20 cellular contexts compared by ENCODE assay signal in the genomic region with DNA sequence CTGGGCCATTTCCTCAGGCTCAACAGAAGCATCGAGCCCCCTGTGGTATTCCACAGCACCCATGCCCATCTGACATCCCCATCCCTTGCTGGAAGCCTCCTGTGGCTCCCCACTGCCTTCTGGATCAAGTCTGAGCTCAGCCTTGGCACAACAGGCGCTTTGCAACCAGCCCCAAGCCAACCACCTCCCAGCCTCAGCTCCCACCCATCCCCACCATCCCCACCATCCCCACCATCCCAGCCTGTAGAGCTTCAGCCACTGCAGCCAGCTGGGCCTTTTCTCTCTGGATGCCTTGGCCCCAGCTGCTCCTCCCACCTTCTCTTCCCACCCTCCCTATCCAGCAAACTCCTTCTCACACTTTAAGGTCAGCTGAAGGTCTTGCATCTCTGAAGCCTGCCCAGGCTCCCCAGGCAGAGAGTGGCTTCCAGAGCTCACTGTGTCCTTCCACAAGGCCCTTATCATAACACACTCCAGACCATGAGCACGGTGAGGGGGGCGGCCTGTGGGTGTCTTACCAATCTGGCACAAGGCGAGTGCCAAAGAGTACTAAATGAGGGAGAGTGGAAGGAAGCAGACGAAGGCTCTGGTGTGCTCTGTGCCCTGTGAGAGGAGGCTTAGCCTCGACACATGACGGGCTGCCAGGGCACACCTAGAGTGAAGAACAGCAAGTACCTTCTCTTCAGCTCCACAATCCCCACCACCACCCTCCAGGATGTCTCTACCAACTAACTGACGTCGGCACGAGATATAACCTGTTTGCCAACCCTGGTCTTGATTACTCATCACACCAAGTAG. TPM values are rescaled to one million over a fixed set of nuclear protein-coding genes. Genes with fewer than 3 reads are reported as not detected.
A peak's percentile ranks its signal among the peaks of the same experiment; 100 is the strongest.
DNase-seq lines count a peak whose midpoint lies in the region; ATAC-seq and TF ChIP-seq lines count a peak whose summit lies in the region.
"Had no signal": no experiment of that assay in that cellular context is flagged by ENCODE, and none has a peak within 500 bp of the region (broad histone marks: within the 10 kb centered on the region; RNA-seq: fewer than 3 reads in every experiment).

No MANE protein-coding gene starts in this region.

- H3K27me3 ChIP-seq in upper lobe of right lung = no peaks in the 10 kb centered on the region
- H3K27me3 ChIP-seq: pancreas, SJCRH30 had no signal

- peaks cover 0 to 6% of the 10 kb centered on the region in 2 donors for H3K36me3 Mint-ChIP-seq in activated T-cell treated with anti-CD3 and anti-CD28 coated beads, Interleukin-2, amount 50 U/mL, for 72 hours (ENCODE audit: insufficient read depth in 2 of 2)
- H3K36me3 Mint-ChIP-seq in nephron (ENCODE audit: low read depth) = peaks cover 9% of the 10 kb centered on the region
- H3K36me3 Mint-ChIP-seq: naive B cell had no signal

- H3K9me3 ChIP-seq in upper lobe of right lung = no peaks in the 10 kb centered on the region
- H3K9me3 ChIP-seq: pancreas, SJCRH30 had no signal

- H3K4me3 Mint-ChIP-seq in activated T-cell treated with anti-CD3 and anti-CD28 coated beads, Interleukin-2, amount 50 U/mL, for 72 hours = no peak overlapping the region
- H3K4me3 Mint-ChIP-seq in nephron = peak overlapping the region in 1 of 3 experiments; percentile 5
- H3K4me3 Mint-ChIP-seq: activated naive CD4-positive, alpha-beta T cell treated with anti-CD3 and anti-CD28 coated beads, Interleukin-2, amount 10 ng/mL, durations not matched to agents 7 days and 5 days; naive B cell had no signal

- H3K27ac Mint-ChIP-seq in activated T-cell treated with anti-CD3 and anti-CD28 coated beads, Interleukin-2, amount 50 U/mL, for 72 hours = peak overlapping the region; percentile 42
- H3K27ac Mint-ChIP-seq in nephron = peak overlapping the region; percentile 69 to 95 (median 78)
- H3K27ac Mint-ChIP-seq: activated naive CD4-positive, alpha-beta T cell treated with anti-CD3 and anti-CD28 coated beads, Interleukin-2, amount 10 ng/mL, durations not matched to agents 7 days and 5 days had no signal

- peaks cover 17% of the 10 kb centered on the region for H3K36me3 ChIP-seq in upper lobe of right lung

- no peaks in the 10 kb centered on the region for H3K4me1 ChIP-seq in upper lobe of right lung
- H3K4me1 ChIP-seq: SJCRH30 had no signal

- H3K9me3 Mint-ChIP-seq in activated T-cell treated with anti-CD3 and anti-CD28 coated beads, Interleukin-2, amount 50 U/mL, for 72 hours = no peaks in the 10 kb centered on the region
- H3K9me3 Mint-ChIP-seq in nephron = no peaks in the 10 kb centered on the region
- H3K9me3 Mint-ChIP-seq: activated naive CD4-positive, alpha-beta T cell treated with anti-CD3 and anti-CD28 coated beads, Interleukin-2, amount 10 ng/mL, durations not matched to agents 7 days and 5 days; naive B cell had no signal

- no peak overlapping the region for H3K27ac ChIP-seq in upper lobe of right lung
- H3K27ac ChIP-seq: pancreas, PC-9, SJCRH30 had no signal

- no peaks in the 10 kb centered on the region for H3K4me1 Mint-ChIP-seq in activated T-cell treated with anti-CD3 and anti-CD28 coated beads, Interleukin-2, amount 50 U/mL, for 72 hours (ENCODE audit: low read depth)
- H3K4me1 Mint-ChIP-seq in nephron = peaks cover 18% of the 10 kb centered on the region

- no peak for ATAC-seq in activated T-cell treated with anti-CD3 and anti-CD28 coated beads, Interleukin-2, amount 50 U/mL, for 72 hours (replicated peaks in 1 of 2)
- ATAC-seq in Right ventricle myocardium superior (ENCODE audit: poor library complexity) (peak; percentile 83), upper lobe of right lung (peak; percentile 34), omental fat pad (ENCODE audit: low FRiP score) (no peak), HG03521 (IDR thresholded peaks at IDR 0.05; ENCODE audit: unreplicated experiment) (no peak)

- no peaks in the 10 kb centered on the region for H3K27me3 Mint-ChIP-seq in activated T-cell treated with anti-CD3 and anti-CD28 coated beads, Interleukin-2, amount 50 U/mL, for 72 hours (ENCODE audit: low read depth)
- no peaks in the 10 kb centered on the region for H3K27me3 Mint-ChIP-seq in nephron (ENCODE audit: low read depth)
- H3K27me3 Mint-ChIP-seq: activated naive CD4-positive, alpha-beta T cell treated with anti-CD3 and anti-CD28 coated beads, Interleukin-2, amount 10 ng/mL, durations not matched to agents 7 days and 5 days; naive B cell had no signal

- TF ChIP-seq CTCF in nephron (IDR thresholded peaks at IDR 0.05; ENCODE audit: unreplicated experiment in 3 of 3) (no peak), upper lobe of right lung (IDR thresholded peaks at IDR 0.05) (no peak), omental fat pad (IDR thresholded peaks at IDR 0.05) (no peak)

- no peak for DNase-seq in activated T-cell treated with anti-CD3 and anti-CD28 coated beads, Interleukin-2, amount 50 U/mL, for 72 hours
- DNase-seq in activated T-cell treated with anti-CD3 and anti-CD28 coated beads for 4 hours (no peak), Right ventricle myocardium superior (peak; percentile 80), upper lobe of right lung (no peak), NCI-H1694 (lab: John Stamatoyannopoulos, UW) (no peak), omental fat pad (ENCODE audit: low spot score) (no peak)
- DNase-seq: activated naive CD4-positive, alpha-beta T cell treated with anti-CD3 and anti-CD28 coated beads, Interleukin-2, amount 10 ng/mL, durations not matched to agents 7 days and 5 days; COR-L47; H7; naive B cell; NCI-H1048; NCI-H2029; NCI-H446; SJCRH30; stimulated activated CD4-positive, alpha-beta T cell treated with anti-CD3 and anti-CD28 coated beads, Interleukin-2, amount 100 ng/mL, for 24 hours; stimulated activated naive CD4-positive, alpha-beta T cell treated with Interleukin-2 at 50 U/mL for 16 hours had no signal

- no peak overlapping the region for H3K4me3 ChIP-seq in upper lobe of right lung
- H3K4me3 ChIP-seq: pancreas, PC-9, SJCRH30 had no signal

- intact Hi-C loops in Right ventricle myocardium superior (cut with DNase I) = no loop called here
- intact Hi-C loops in upper lobe of right lung (cut with DNase I) = no loop called here

RNA-seq across cellular contexts. Expression of a gene that starts 6.5 kb away (rescaled TPM):
- 100 to 1,000 TPM; 109 to 135 TPM for total RNA-seq in activated T-cell treated with anti-CD3 and anti-CD28 coated beads, Interleukin-2, amount 50 U/mL, for 72 hours
- total RNA-seq in Right ventricle myocardium superior (210 TPM), upper lobe of right lung (104 TPM), omental fat pad (100 to 1,000 TPM; 105 to 134 (median 116) TPM)

RNA-seq across cellular contexts. Expression of a gene that starts 6.7 kb away (rescaled TPM):
- 10 to 100 TPM; 41.8 to 42.3 TPM for total RNA-seq in activated T-cell treated with anti-CD3 and anti-CD28 coated beads, Interleukin-2, amount 50 U/mL, for 72 hours
- total RNA-seq in Right ventricle myocardium superior (18.7 TPM), upper lobe of right lung (13.6 TPM), omental fat pad (10 to 100 TPM in 3 of 4 donors, 1 to 10 TPM in 1; 6.1 to 84.7 (median 24.3) TPM)

RNA-seq across cellular contexts. Expression of a gene that starts 21.3 kb away (rescaled TPM):
- total RNA-seq in activated T-cell treated with anti-CD3 and anti-CD28 coated beads, Interleukin-2, amount 50 U/mL, for 72 hours = 10 to 100 TPM; 38.1 to 41.9 TPM
- total RNA-seq in Right ventricle myocardium superior = 209 TPM
- 80.9 TPM for total RNA-seq in upper lobe of right lung
- 100 to 1,000 TPM; 119 to 171 (median 128) TPM for total RNA-seq in omental fat pad

RNA-seq across cellular contexts. Expression of a gene that starts 29.8 kb away (rescaled TPM):
- 10 to 100 TPM in 1 of 2 donors, 1 to 10 TPM in 1; 7.5 to 14.0 TPM for total RNA-seq in activated T-cell treated with anti-CD3 and anti-CD28 coated beads, Interleukin-2, amount 50 U/mL, for 72 hours
- total RNA-seq in Right ventricle myocardium superior = 5.5 TPM
- 7.9 TPM for total RNA-seq in upper lobe of right lung
- 10 to 100 TPM in 1 of 4 donors, 1 to 10 TPM in 3; 4.2 to 12.1 (median 6.7) TPM for total RNA-seq in omental fat pad

RNA-seq across cellular contexts. Expression of a gene that starts 33.5 kb away (rescaled TPM):
- 10 to 100 TPM; 56.7 to 59.0 TPM for total RNA-seq in activated T-cell treated with anti-CD3 and anti-CD28 coated beads, Interleukin-2, amount 50 U/mL, for 72 hours
- total RNA-seq in Right ventricle myocardium superior (70.8 TPM), upper lobe of right lung (92.6 TPM), omental fat pad (100 to 1,000 TPM in 1 of 4 donors, 10 to 100 TPM in 3; 77.0 to 103 (median 85.6) TPM)

Comparison
In these comparisons a context has a peak if more than half of its experiments do, and no peak if none do; other contexts are left out.
1. ATAC-seq: peak in Right ventricle myocardium superior (single experiment) and upper lobe of right lung (single experiment); none in activated T-cell treated with anti-CD3 and anti-CD28 coated beads, Interleukin-2, amount 50 U/mL, for 72 hours (0 of 2), omental fat pad (single experiment) and HG03521 (single experiment).